ENCODE assay signal across 1 cellular context in the genomic region with DNA sequence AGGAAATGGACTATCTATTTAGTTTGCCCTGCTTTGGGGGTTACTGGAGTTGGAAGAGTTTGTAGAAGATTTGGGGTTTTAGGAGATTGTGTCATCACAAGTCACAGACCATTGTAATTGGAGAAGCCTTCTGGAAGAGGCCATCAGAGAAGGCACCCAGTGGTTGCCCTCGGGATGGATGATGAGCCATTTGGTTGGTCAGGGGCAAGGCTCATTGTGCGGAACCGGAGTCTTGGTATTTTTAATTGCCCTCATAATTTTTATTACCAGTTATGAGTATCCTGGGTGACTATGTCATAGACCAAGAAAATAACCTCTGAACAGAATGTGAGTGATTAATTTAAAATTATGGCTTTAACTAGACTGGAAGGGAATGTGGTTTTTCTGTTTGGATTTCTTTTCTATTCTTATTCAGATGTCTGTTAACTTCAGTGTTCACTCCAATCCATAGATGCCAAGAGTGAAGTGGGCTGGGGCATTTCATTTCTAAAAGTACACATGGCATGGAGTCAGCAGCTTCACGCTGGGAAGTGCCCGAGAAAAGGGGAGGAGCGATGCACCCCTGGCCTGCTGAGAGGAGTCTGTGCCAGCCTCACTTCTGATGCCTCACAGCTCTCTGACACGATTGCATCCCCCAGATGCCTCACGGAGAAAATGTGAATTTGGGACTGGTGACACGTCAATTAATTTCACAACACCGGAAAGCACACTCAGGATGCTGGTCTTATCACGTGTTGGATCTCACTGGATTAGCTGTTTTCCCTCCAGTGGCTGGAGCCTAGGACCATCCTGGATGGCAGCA.
TF ChIP-seq lines count a peak whose summit lies in the region.

No MANE protein-coding gene starts in this region.

TF ChIP-seq in Ishikawa, 13 proteins besides CTCF, POLR2A, EP300 and RAD21 (continued from another document):
- TF ChIP-seq YY1 (IDR thresholded peaks at IDR 0.05; ENCODE audit: low read depth) (0 out of 2 replicates have a peak, but pooled peaks have one; percentile 46), CEBPB (IDR thresholded peaks at IDR 0.05) (peak; percentile 78), ZBTB7A (IDR thresholded peaks at IDR 0.05; ENCODE audit: low read depth) (no peak), TEAD4 (IDR thresholded peaks at IDR 0.05) (peak; percentile 66), FOXM1 (IDR thresholded peaks at IDR 0.05; ENCODE audit: borderline replicate concordance, low read depth) (peak; percentile 73)
TF ChIP-seq in Ishikawa: peak in this region for 8.
